Comparison of ENCODE assay signal across 19 cellular contexts in the genomic region with DNA sequence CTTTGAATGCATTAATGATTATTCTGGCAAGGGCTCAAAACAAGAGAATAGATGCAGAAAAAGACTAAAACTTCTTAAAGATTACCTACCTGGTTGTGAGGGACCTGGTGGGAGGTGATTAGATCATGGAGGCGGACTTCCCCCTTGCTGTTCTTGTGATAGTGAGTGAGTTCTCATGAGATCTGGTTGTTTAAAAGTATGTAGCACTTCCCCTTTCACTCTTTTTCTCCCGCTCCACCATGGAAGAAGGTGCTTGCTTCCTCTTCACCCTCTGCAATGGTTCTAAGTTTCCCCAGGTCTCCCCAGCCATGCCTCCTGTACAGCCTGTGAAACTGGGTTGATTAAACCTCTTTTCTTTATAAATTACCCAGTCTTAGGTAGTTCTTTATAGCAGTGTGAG.
A peak's percentile ranks its signal among the peaks of the same experiment; 100 is the strongest.
DNase-seq lines count a peak whose midpoint lies in the region; ATAC-seq, FAIRE-seq and TF ChIP-seq lines count a peak whose summit lies in the region.
"Had no signal": no experiment of that assay in that cellular context is flagged by ENCODE, and none has a peak within 500 bp of the region (broad histone marks: within the 10 kb centered on the region; RNA-seq: fewer than 3 reads in every experiment).

No MANE protein-coding gene starts in this region.

- H3K9me3 ChIP-seq in esophagus squamous epithelium: no peaks in the 10 kb centered on the region
- H3K9me3 ChIP-seq: SJSA1 had no signal

- ATAC-seq in stimulated activated memory B cell treated with anti-CD40 and anti-IgM and Interleukin-4, amounts not matched to agents 10 μg/mL and 1 μg/mL and 100 μg/mL, for 72 hours: peak; percentile 71
- no peak for ATAC-seq in activated CD8-positive, alpha-beta T cell treated with anti-CD3 and anti-CD28 coated beads, Interleukin-2, amount 10 ng/mL, durations not matched to agents 7 days and 5 days
- ATAC-seq in GM21717 (IDR thresholded peaks at IDR 0.05; ENCODE audit: unreplicated experiment): no peak
- ATAC-seq: foreskin keratinocyte had no signal

- H3K36me3 Mint-ChIP-seq in stimulated activated memory B cell treated with anti-CD40 and anti-IgM and Interleukin-4, amounts not matched to agents 10 μg/mL and 1 μg/mL and 100 μg/mL, for 72 hours: peaks cover 8% of the 10 kb centered on the region
- H3K36me3 Mint-ChIP-seq in activated CD8-positive, alpha-beta T cell treated with anti-CD3 and anti-CD28 coated beads, Interleukin-2, amount 10 ng/mL, durations not matched to agents 7 days and 5 days (ENCODE audit: low read depth): peaks cover 3% of the 10 kb centered on the region

- TF ChIP-seq CTCF in esophagus squamous epithelium (IDR thresholded peaks at IDR 0.05): no peak
- TF ChIP-seq CTCF in GM10266 (IDR thresholded peaks at IDR 0.05; ENCODE audit: control insufficient read depth, insufficient read depth, low read depth, missing control alignments): no peak

- POLR2A ChIA-PET in activated CD8-positive, alpha-beta T cell treated with anti-CD3 and anti-CD28 coated beads, Interleukin-2, amount 10 ng/mL, durations not matched to agents 7 days and 5 days (lab: Charles Lee): no interaction called here

- FAIRE-seq in GM12892 (lab: Jason Lieb, UNC): no peak
- FAIRE-seq: HTR-8/SVneo, islet of Langerhans had no signal

- no peak overlapping the region for H3K4me3 ChIP-seq in esophagus squamous epithelium
- H3K4me3 ChIP-seq: HAP-1, SJSA1 had no signal

- TF ChIP-seq POLR2A in GM12892 (IDR thresholded peaks at IDR 0.05; ENCODE audit: low read depth, low read length) (peak; percentile 28; the same call in 1 of the 2 replicates), esophagus squamous epithelium (IDR thresholded peaks at IDR 0.05) (no peak)

- peaks cover 9 to 73% (median 36%) of the 10 kb centered on the region in 3 donors for H3K4me1 ChIP-seq in esophagus squamous epithelium
- H3K4me1 ChIP-seq: foreskin keratinocyte, HAP-1 had no signal

- intact Hi-C loops in esophagus squamous epithelium (cut with DNase I): no loop called here

- 88 to 93% methylated on average over 2 of the region's 2 CpGs for WGBS in esophagus squamous epithelium, 2 donors

- peaks cover 9% of the 10 kb centered on the region for H3K27me3 Mint-ChIP-seq in stimulated activated memory B cell treated with anti-CD40 and anti-IgM and Interleukin-4, amounts not matched to agents 10 μg/mL and 1 μg/mL and 100 μg/mL, for 72 hours
- no peaks in the 10 kb centered on the region for H3K27me3 Mint-ChIP-seq in activated CD8-positive, alpha-beta T cell treated with anti-CD3 and anti-CD28 coated beads, Interleukin-2, amount 10 ng/mL, durations not matched to agents 7 days and 5 days (ENCODE audit: low read depth)

- CTCF ChIA-PET in activated CD8-positive, alpha-beta T cell treated with anti-CD3 and anti-CD28 coated beads, Interleukin-2, amount 10 ng/mL, durations not matched to agents 7 days and 5 days (lab: Charles Lee): no interaction called here

- H3K27me3 ChIP-seq in esophagus squamous epithelium: no peaks in the 10 kb centered on the region
- H3K27me3 ChIP-seq: foreskin keratinocyte, SJSA1 had no signal

- H3K9me3 Mint-ChIP-seq in stimulated activated memory B cell treated with anti-CD40 and anti-IgM and Interleukin-4, amounts not matched to agents 10 μg/mL and 1 μg/mL and 100 μg/mL, for 72 hours: peaks cover 5% of the 10 kb centered on the region
- H3K9me3 Mint-ChIP-seq in activated CD8-positive, alpha-beta T cell treated with anti-CD3 and anti-CD28 coated beads, Interleukin-2, amount 10 ng/mL, durations not matched to agents 7 days and 5 days (ENCODE audit: insufficient read depth): peaks cover 10% of the 10 kb centered on the region

- H3K27ac ChIP-seq in esophagus squamous epithelium: peak overlapping the region; percentile 46 to 90 (median 78)
- H3K27ac ChIP-seq: foreskin keratinocyte, SJSA1, VCaP had no signal

- no peak for DNase-seq in GM12892 (ENCODE audit: insufficient read length)
- peak; percentile 77 for DNase-seq in MV-4-11 (lab: John Stamatoyannopoulos, UW)
- no peak for DNase-seq in esophagus squamous epithelium (lab: John Stamatoyannopoulos, UW)
- no peak for DNase-seq in activated CD4-positive, alpha-beta T cell treated with anti-CD3 and anti-CD28 coated beads for 4 hours
- no peak for DNase-seq in activated CD8-positive, alpha-beta T cell treated with anti-CD3 and anti-CD28 coated beads, Interleukin-2, amount 10 ng/mL, durations not matched to agents 7 days and 5 days
- DNase-seq in GM10266 (ENCODE audit: extremely low spot score): no peak
- DNase-seq: activated CD8-positive, alpha-beta memory T cell treated with anti-CD3 and anti-CD28 coated beads, Interleukin-2, amount 50 U/mL, for 48 hours; DMS79; foreskin keratinocyte; NCI-H1436; nephron progenitor cell; stimulated activated CD8-positive, alpha-beta memory T cell treated with anti-CD3 and anti-CD28 coated beads, Interleukin-4, amount 100 ng/mL, for 48 hours had no signal

- no peaks in the 10 kb centered on the region for H3K36me3 ChIP-seq in esophagus squamous epithelium
- H3K36me3 ChIP-seq: HAP-1, SJSA1 had no signal

- no peak overlapping the region for H3K4me3 Mint-ChIP-seq in stimulated activated memory B cell treated with anti-CD40 and anti-IgM and Interleukin-4, amounts not matched to agents 10 μg/mL and 1 μg/mL and 100 μg/mL, for 72 hours
- no peak overlapping the region for H3K4me3 Mint-ChIP-seq in activated CD8-positive, alpha-beta T cell treated with anti-CD3 and anti-CD28 coated beads, Interleukin-2, amount 10 ng/mL, durations not matched to agents 7 days and 5 days
- H3K4me3 Mint-ChIP-seq: nephron progenitor cell had no signal

- H3K27ac Mint-ChIP-seq in stimulated activated memory B cell treated with anti-CD40 and anti-IgM and Interleukin-4, amounts not matched to agents 10 μg/mL and 1 μg/mL and 100 μg/mL, for 72 hours: peak overlapping the region; percentile 50
- H3K27ac Mint-ChIP-seq in activated CD8-positive, alpha-beta T cell treated with anti-CD3 and anti-CD28 coated beads, Interleukin-2, amount 10 ng/mL, durations not matched to agents 7 days and 5 days: no peak overlapping the region
- H3K27ac Mint-ChIP-seq: nephron progenitor cell had no signal

- peaks cover 29% of the 10 kb centered on the region for H3K4me1 Mint-ChIP-seq in stimulated activated memory B cell treated with anti-CD40 and anti-IgM and Interleukin-4, amounts not matched to agents 10 μg/mL and 1 μg/mL and 100 μg/mL, for 72 hours
- peaks cover 6% of the 10 kb centered on the region for H3K4me1 Mint-ChIP-seq in activated CD8-positive, alpha-beta T cell treated with anti-CD3 and anti-CD28 coated beads, Interleukin-2, amount 10 ng/mL, durations not matched to agents 7 days and 5 days (ENCODE audit: low read depth)
